In the genomic region with DNA sequence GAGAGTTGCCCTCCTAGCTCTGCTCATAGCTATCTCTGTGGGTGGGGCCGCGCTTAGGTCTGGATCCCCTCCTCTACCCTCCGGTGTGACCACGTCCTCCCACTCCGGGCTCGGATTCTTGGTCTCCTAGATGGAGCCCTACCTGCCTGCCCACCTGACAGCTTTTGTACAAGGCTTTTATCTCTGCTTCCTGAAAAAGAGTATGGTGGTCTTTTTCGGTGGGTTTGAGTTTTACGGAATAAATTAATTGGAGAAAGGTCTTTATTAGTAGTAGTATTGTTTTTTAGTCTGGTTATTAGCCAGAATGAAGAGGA, we compare ENCODE assay signal across 7 cellular contexts. TPM values are rescaled to one million over a fixed set of nuclear protein-coding genes. Genes with fewer than 3 reads are reported as not detected.
DNase-seq lines count a peak whose midpoint lies in the region; ATAC-seq and TF ChIP-seq lines count a peak whose summit lies in the region.

No MANE protein-coding gene starts in this region.

- peak overlapping the region; percentile 80 for H3K27ac Mint-ChIP-seq in T-helper 2 cell treated with Interferon-gamma antibody and Interleukin-4, amounts not matched to agents 5 μg/mL and 100 μg/mL, for 36 hours

- intact Hi-C loops in gastrocnemius medialis (cut with DNase I; ENCODE audit: low total_unique reads) = loop anchor here (1.0 to 5.0 kb wide), 3 partner anchors 16 to 255 kb away; partner anchors contain the start of gene FAM135A

- no peaks in the 10 kb centered on the region for H3K9me3 Mint-ChIP-seq in T-helper 2 cell treated with Interferon-gamma antibody and Interleukin-4, amounts not matched to agents 5 μg/mL and 100 μg/mL, for 36 hours

- H3K4me1 ChIP-seq in gastrocnemius medialis = peaks cover 52 to 68% of the 10 kb centered on the region in 2 donors

- peaks cover 53% of the 10 kb centered on the region for H3K4me1 Mint-ChIP-seq in T-helper 2 cell treated with Interferon-gamma antibody and Interleukin-4, amounts not matched to agents 5 μg/mL and 100 μg/mL, for 36 hours (ENCODE audit: low read depth)

- peak overlapping the region; percentile 91 to 99 (median 97) for H3K27ac ChIP-seq in gastrocnemius medialis

- in situ Hi-C loops in gastrocnemius medialis (cut with MboI; ENCODE audit: low sequenced_read_pairs in 4 of 4) = loop anchor here in 1 of 4 donors (25.0 kb wide), 1 partner anchor 744 kb away; no protein-coding TSS in a partner anchor

- peak overlapping the region; percentile 96 for H3K4me3 Mint-ChIP-seq in T-helper 2 cell treated with Interferon-gamma antibody and Interleukin-4, amounts not matched to agents 5 μg/mL and 100 μg/mL, for 36 hours

- H3K36me3 Mint-ChIP-seq in T-helper 2 cell treated with Interferon-gamma antibody and Interleukin-4, amounts not matched to agents 5 μg/mL and 100 μg/mL, for 36 hours (ENCODE audit: low read depth) = peaks cover 24% of the 10 kb centered on the region

- ATAC-seq in HG02571 (IDR thresholded peaks at IDR 0.05; ENCODE audit: unreplicated experiment) (peak; percentile 42), gastrocnemius medialis (peak in 1 of 2 donors; percentile 41)

- H3K27me3 Mint-ChIP-seq in T-helper 2 cell treated with Interferon-gamma antibody and Interleukin-4, amounts not matched to agents 5 μg/mL and 100 μg/mL, for 36 hours (ENCODE audit: low read depth) = no peaks in the 10 kb centered on the region

- no peak for DNase-seq in GM06990 (ENCODE audit: extremely low read depth, insufficient read length)
- no peak for DNase-seq in T-helper 2 cell treated with Interferon-gamma antibody and Interleukin-4, amounts not matched to agents 5 μg/mL and 100 μg/mL, for 36 hours (ENCODE audit: low spot score)
- DNase-seq in germinal center (ENCODE audit: low spot score) = peak; percentile 63
- DNase-seq in gastrocnemius medialis = no peak
- no peak for DNase-seq in SHP77 treated with DMSO at 0.1 percent for 48 hours (lab: John Stamatoyannopoulos, UW)
- no peak for DNase-seq in NCI-H2107 treated with DMSO at 0.1 percent for 48 hours (lab: John Stamatoyannopoulos, UW; ENCODE audit: unreplicated experiment)

- peak overlapping the region; percentile 97 for H3K4me3 ChIP-seq in GM06990 (replicated peaks; ENCODE audit: low read depth, low read length)
- H3K4me3 ChIP-seq in gastrocnemius medialis = peak overlapping the region; percentile 77 to 95 (median 94)

- H3K36me3 ChIP-seq in GM06990 (ENCODE audit: control insufficient read depth, insufficient read depth, low read length) (no peaks in the 10 kb centered on the region), gastrocnemius medialis (no peaks in the 10 kb centered on the region)

- TF ChIP-seq CTCF in GM06990 (IDR thresholded peaks at IDR 0.05; ENCODE audit: insufficient read depth, low read length, poor library complexity, severe bottlenecking) (no peak), gastrocnemius medialis (IDR thresholded peaks at IDR 0.05 in 4 of 5, conservative IDR thresholded peaks at IDR 0.05 in 1 of 5) (no peak)

- no peak for TF ChIP-seq POLR2A in gastrocnemius medialis (IDR thresholded peaks at IDR 0.05)

- H3K9me3 ChIP-seq in gastrocnemius medialis = no peaks in the 10 kb centered on the region

- H3K27me3 ChIP-seq in GM06990 (replicated peaks; ENCODE audit: control insufficient read depth, insufficient read depth, low read length) (no peaks in the 10 kb centered on the region), gastrocnemius medialis (no peaks in the 10 kb centered on the region)

RNA-seq across cellular contexts. Expression of gene SMAP1, which starts 0.8 kb away (rescaled TPM):
- total RNA-seq in gastrocnemius medialis = 10 to 100 TPM; 29.4 to 36.6 (median 35.8) TPM
